ENCODE assay signal across 8 cellular contexts in genomic region chr16:9134739-9135138, GRCh38.
A peak's percentile ranks its signal among the peaks of the same experiment; 100 is the strongest.
DNase-seq lines count a peak whose midpoint lies in the region; ATAC-seq and TF ChIP-seq lines count a peak whose summit lies in the region.

No MANE protein-coding gene starts in this region.

- peak; percentile 66 for TF ChIP-seq CTCF in LNCaP clone FGC (IDR thresholded peaks at IDR 0.05; ENCODE audit: control insufficient read depth, extremely low read depth, insufficient read depth)

- ATAC-seq in GM21447 (IDR thresholded peaks at IDR 0.05; ENCODE audit: unreplicated experiment) (peak; percentile 49), GM18870 (IDR thresholded peaks at IDR 0.05; ENCODE audit: unreplicated experiment) (no peak)

- no peaks in the 10 kb centered on the region for H3K27me3 ChIP-seq in adipocyte (replicated peaks; ENCODE audit: control insufficient read depth, insufficient read depth, low read length)

- H3K4me3 ChIP-seq in LNCaP clone FGC (ENCODE audit: low read depth, low read length) (no peak overlapping the region), adipocyte (ENCODE audit: low read length) (no peak overlapping the region)

- no peak overlapping the region for H3K9ac ChIP-seq in adipocyte (ENCODE audit: low read length)

- H3K36me3 ChIP-seq in adipocyte (ENCODE audit: control insufficient read depth, insufficient read depth, low read length, severe bottlenecking), result no peaks in the 10 kb centered on the region

- H3K4me1 ChIP-seq in adipocyte (ENCODE audit: control insufficient read depth, insufficient read depth, low read length), result no peaks in the 10 kb centered on the region

- peak; percentile 85 for DNase-seq in D341Med (ENCODE audit: low spot score)
- DNase-seq in LNCaP clone FGC (ENCODE audit: low read depth), result no peak
- DNase-seq in SKM-1 treated with dmso at 0.1 percent for 144 hours (lab: John Stamatoyannopoulos, UW; ENCODE audit: unreplicated experiment), result peak; percentile 43
- peak; percentile 56 for DNase-seq in adipocyte (ENCODE audit: low read depth)
- DNase-seq in iPS DF 19.7 (ENCODE audit: low read depth, low spot score), result peak; percentile 45
- peak; percentile 68 for DNase-seq in stimulated activated CD4-positive, alpha-beta T cell treated with anti-CD3 and anti-CD28 coated beads, Interleukin-1b, Interleukin-23, amount 100 ng/mL, for 48 hours

- H3K9me3 ChIP-seq in adipocyte (ENCODE audit: control insufficient read depth, low read length), result no peaks in the 10 kb centered on the region
